In genomic region chr3:176939022-176939817, GRCh38 we compare ENCODE assay signal across 9 cellular contexts.
DNase-seq lines count a peak whose midpoint lies in the region; ATAC-seq, FAIRE-seq and TF ChIP-seq lines count a peak whose summit lies in the region.
"Had no signal": no experiment of that assay in that cellular context is flagged by ENCODE, and none has a peak within 500 bp of the region (broad histone marks: within the 10 kb centered on the region; RNA-seq: fewer than 3 reads in every experiment).

No MANE protein-coding gene starts in this region.

- H3K27me3 ChIP-seq in SJCRH30, result no peaks in the 10 kb centered on the region
- no peaks in the 10 kb centered on the region for H3K27me3 ChIP-seq in breast epithelium
- H3K27me3 ChIP-seq in keratinocyte (ENCODE audit: control insufficient read depth, extremely low read depth, insufficient read depth, low read length), result no peaks in the 10 kb centered on the region
- H3K27me3 ChIP-seq: SJSA1 had no signal

- H3K9me1 ChIP-seq in keratinocyte (ENCODE audit: control insufficient read depth, extremely low read depth, insufficient read depth, low read length), result no peaks in the 10 kb centered on the region

- no peak overlapping the region for H3K27ac ChIP-seq in SJCRH30
- H3K27ac ChIP-seq in breast epithelium, result no peak overlapping the region
- H3K27ac ChIP-seq in keratinocyte (ENCODE audit: control insufficient read depth, insufficient read depth, low read length), result no peak overlapping the region
- H3K27ac ChIP-seq: SJSA1 had no signal

- H3K4me3 ChIP-seq in SJCRH30 (no peak overlapping the region), breast epithelium (no peak overlapping the region), keratinocyte (ENCODE audit: control insufficient read depth in 2 of 3, extremely low read depth in 1 of 3, insufficient read depth in 2 of 3, low read depth in 1 of 3, low read length in 3 of 3) (no peak overlapping the region)
- H3K4me3 ChIP-seq: SJSA1 had no signal

- H2AFZ ChIP-seq in keratinocyte (ENCODE audit: control insufficient read depth, low read length), result no peak overlapping the region

- H3K79me2 ChIP-seq in keratinocyte (ENCODE audit: control insufficient read depth, insufficient read depth, low read length), result no peaks in the 10 kb centered on the region

- no peak overlapping the region for H3K9ac ChIP-seq in keratinocyte (ENCODE audit: control insufficient read depth, extremely low read depth, insufficient read depth, low read length)

- ATAC-seq in HG02678 (IDR thresholded peaks at IDR 0.05; ENCODE audit: unreplicated experiment), result peak; percentile 98

- H4K20me1 ChIP-seq in keratinocyte (ENCODE audit: control insufficient read depth, extremely low read depth, insufficient read depth, low read length), result no peaks in the 10 kb centered on the region

- TF ChIP-seq CTCF in AG09319 (IDR thresholded peaks at IDR 0.05; ENCODE audit: low read depth, low read length), result peak; percentile 81
- TF ChIP-seq CTCF in GM13977 (IDR thresholded peaks at IDR 0.05; ENCODE audit: extremely low read depth, insufficient read depth, missing control alignments), result peak; percentile 80
- peak; percentile 44 to 71 (median 69) for TF ChIP-seq CTCF in breast epithelium (IDR thresholded peaks at IDR 0.05)
- TF ChIP-seq CTCF in keratinocyte (optimal IDR thresholded peaks at IDR 0.05 in 1 of 3, IDR thresholded peaks at IDR 0.05 in 1 of 3, conservative IDR thresholded peaks at IDR 0.05 in 1 of 3; ENCODE audit: extremely low read depth in 1 of 3, insufficient read depth in 2 of 3, low read length in 3 of 3), result peak; percentile 68 to 75 (median 74)

- TF ChIP-seq POLR2A in breast epithelium (IDR thresholded peaks at IDR 0.05), result no peak

- peak; percentile 87 for FAIRE-seq in keratinocyte (lab: Jason Lieb, UNC)

- H3K36me3 ChIP-seq in SJCRH30, result no peaks in the 10 kb centered on the region
- H3K36me3 ChIP-seq in breast epithelium, result no peaks in the 10 kb centered on the region
- H3K36me3 ChIP-seq in keratinocyte (ENCODE audit: control insufficient read depth in 2 of 2, extremely low read depth in 1 of 2, insufficient read depth in 2 of 2, low read length in 2 of 2), result no peaks in the 10 kb centered on the region
- H3K36me3 ChIP-seq: SJSA1 had no signal

- intact Hi-C loops in breast epithelium (cut with DNase I; ENCODE audit: low total_unique reads), result no loop called here

- in situ Hi-C loops in GM13977 (cut with MboI; ENCODE audit: low pct_unique_long_range_greater_than_20kb, low sequenced_read_pairs, unreplicated experiment), result no loop called here

- peak; percentile 60 for DNase-seq in AG09319 (ENCODE audit: extremely low read depth, low read depth)
- DNase-seq in GM13977 (ENCODE audit: low spot score), result peak; percentile 71
- peak; percentile 79 for DNase-seq in NCI-H1048 (lab: John Stamatoyannopoulos, UW)
- peak; percentile 55 to 85 for DNase-seq in SJCRH30
- peak in 1 of 2 donors; percentile 25 for DNase-seq in breast epithelium (ENCODE audit: low spot score in 2 of 2)
- DNase-seq in keratinocyte (ENCODE audit: low read depth, low spot score), result peak; percentile 61
- DNase-seq in stimulated activated CD8-positive, alpha-beta memory T cell treated with anti-CD3 and anti-CD28 coated beads, Interleukin-4, amount 100 ng/mL, for 48 hours, result peak; percentile 25

- H3K4me1 ChIP-seq in SJCRH30, result peaks cover 11% of the 10 kb centered on the region
- no peaks in the 10 kb centered on the region for H3K4me1 ChIP-seq in breast epithelium
- no peaks in the 10 kb centered on the region for H3K4me1 ChIP-seq in keratinocyte (ENCODE audit: control insufficient read depth, extremely low read depth, insufficient read depth, low read length)
- H3K4me1 ChIP-seq: SJSA1 had no signal

- peak overlapping the region; percentile 53 for H3K4me2 ChIP-seq in keratinocyte (ENCODE audit: control insufficient read depth, extremely low read depth, insufficient read depth, low read depth, low read length)

- H3K9me3 ChIP-seq in SJCRH30 (replicated peaks) (no peaks in the 10 kb centered on the region), breast epithelium (no peaks in the 10 kb centered on the region), keratinocyte (ENCODE audit: control insufficient read depth, low read depth, low read length) (no peaks in the 10 kb centered on the region)
- H3K9me3 ChIP-seq: SJSA1 had no signal

- dilution Hi-C loops in keratinocyte (cut with MboI; ENCODE audit: extremely low pct_ligation_motif_present, low sequenced_read_pairs), result loop anchor here (25.0 kb wide), 1 partner anchor 427 kb away; no protein-coding TSS in a partner anchor
